In genomic region chr20:44589522-44589921, GRCh38 we compare ENCODE assay signal across 23 cellular contexts. TPM values are rescaled to one million over a fixed set of nuclear protein-coding genes. Genes with fewer than 3 reads are reported as not detected.
DNase-seq lines count a peak whose midpoint lies in the region; ATAC-seq, FAIRE-seq and TF ChIP-seq lines count a peak whose summit lies in the region.
"Had no signal": no experiment of that assay in that cellular context is flagged by ENCODE, and none has a peak within 500 bp of the region (broad histone marks: within the 10 kb centered on the region; RNA-seq: fewer than 3 reads in every experiment).

No MANE protein-coding gene starts in this region.

- H4K20me1 ChIP-seq in HepG2 (ENCODE audit: insufficient read depth, low read length) = no peaks in the 10 kb centered on the region
- no peaks in the 10 kb centered on the region for H4K20me1 ChIP-seq in astrocyte (ENCODE audit: insufficient read depth, low read length)

- no peaks in the 10 kb centered on the region for H3K9me3 Mint-ChIP-seq in astrocyte (ENCODE audit: unreplicated experiment)
- peaks cover 0 to 4% (median 0%) of the 10 kb centered on the region in 7 donors for H3K9me3 Mint-ChIP-seq in naive B cell
- H3K9me3 Mint-ChIP-seq in stimulated activated naive B cell treated with anti-CD40 and anti-IgM and Interleukin-4, amounts not matched to agents 10 μg/mL and 1 μg/mL and 100 μg/mL, for 72 hours = peaks cover 0 to 5% of the 10 kb centered on the region in 2 donors
- H3K9me3 Mint-ChIP-seq: CD8-positive, alpha-beta memory T cell had no signal

- H3K4me3 Mint-ChIP-seq in astrocyte (ENCODE audit: unreplicated experiment) (no peak overlapping the region), naive B cell (peak overlapping the region in 6 of 8 donors; percentile 3 to 52 (median 23))
- H3K4me3 Mint-ChIP-seq in stimulated activated naive B cell treated with anti-CD40 and anti-IgM and Interleukin-4, amounts not matched to agents 10 μg/mL and 1 μg/mL and 100 μg/mL, for 72 hours = no peak overlapping the region
- H3K4me3 Mint-ChIP-seq: CD8-positive, alpha-beta memory T cell had no signal

- H3K4me1 ChIP-seq in HepG2 (ENCODE audit: insufficient read depth, low read length) (peaks cover 11% of the 10 kb centered on the region), right lobe of liver (no peaks in the 10 kb centered on the region), astrocyte (ENCODE audit: insufficient read depth, low read length) (peaks cover 11% of the 10 kb centered on the region)

- H3K36me3 Mint-ChIP-seq in astrocyte (ENCODE audit: low read depth, unreplicated experiment) = peaks cover 21% of the 10 kb centered on the region
- H3K36me3 Mint-ChIP-seq in naive B cell = peaks cover 10 to 27% of the 10 kb centered on the region in 2 donors
- peaks cover 41 to 67% of the 10 kb centered on the region in 2 donors for H3K36me3 Mint-ChIP-seq in stimulated activated naive B cell treated with anti-CD40 and anti-IgM and Interleukin-4, amounts not matched to agents 10 μg/mL and 1 μg/mL and 100 μg/mL, for 72 hours
- H3K36me3 Mint-ChIP-seq: CD8-positive, alpha-beta memory T cell had no signal

- H3K27ac ChIP-seq in HepG2 (ENCODE audit: extremely low read length, insufficient read depth, low read length) (no peak overlapping the region), right lobe of liver (no peak overlapping the region), astrocyte (ENCODE audit: low read depth, low read length) (no peak overlapping the region), caudate nucleus (ENCODE audit: low read depth, low read length) (no peak overlapping the region)
- H3K27ac ChIP-seq: C4-2B, PC-9, RWPE1 had no signal

- in situ Hi-C loops in HepG2 (cut with HindIII; ENCODE audit: extremely low pct_ligation_motif_present, low pct_unique_long_range_greater_than_20kb) = no loop called here

- no peak for TF ChIP-seq CTCF in HepG2 (CRISPR knock-in tag; IDR thresholded peaks at IDR 0.05)
- TF ChIP-seq CTCF in right lobe of liver (IDR thresholded peaks at IDR 0.05) = no peak
- TF ChIP-seq CTCF in astrocyte (IDR thresholded peaks at IDR 0.05; ENCODE audit: insufficient read depth, low read depth, low read length) = no peak

- no peak overlapping the region for H3K27ac Mint-ChIP-seq in astrocyte (ENCODE audit: unreplicated experiment)
- H3K27ac Mint-ChIP-seq in naive B cell = peak overlapping the region in 5 of 6 donors; percentile 72 to 95 (median 74)
- H3K27ac Mint-ChIP-seq in stimulated activated naive B cell treated with anti-CD40 and anti-IgM and Interleukin-4, amounts not matched to agents 10 μg/mL and 1 μg/mL and 100 μg/mL, for 72 hours = peak overlapping the region; percentile 27
- H3K27ac Mint-ChIP-seq: CD8-positive, alpha-beta memory T cell had no signal

- CTCF ChIA-PET in HepG2 (lab: Yijun Ruan, JAX; ENCODE audit: low intra/inter-chr PET ratio, low total read pairs) = no interaction called here

- intact Hi-C loops in HepG2 (cut with micrococcal nuclease; ENCODE audit: unreplicated experiment) (no loop called here), right lobe of liver (cut with DNase I) (no loop called here)

- TF ChIP-seq EP300 in HepG2 (IDR thresholded peaks at IDR 0.05; ENCODE audit: low read depth in 2 of 2, low read length in 2 of 2) (no peak), HepG2 (CRISPR knock-in tag; IDR thresholded peaks at IDR 0.05; ENCODE audit: borderline replicate concordance) (no peak)

- BruUV-seq in HepG2 (replicated peaks; lab: Mats Ljungman, UMichigan) = no TSS peak

- no peak for TF ChIP-seq RAD21 in HepG2 (CRISPR knock-in tag; IDR thresholded peaks at IDR 0.05)

- peaks cover 4 to 14% of the 10 kb centered on the region in 2 experiments; a peak in 4 of 5 replicates for H3K36me3 ChIP-seq in HepG2 (replicated peaks in 1 of 2; ENCODE audit: control insufficient read depth in 1 of 2, insufficient read depth in 2 of 2, low read length in 2 of 2)
- H3K36me3 ChIP-seq in right lobe of liver = peaks cover 0 to 7% (median 0%) of the 10 kb centered on the region in 4 donors
- H3K36me3 ChIP-seq in astrocyte (ENCODE audit: insufficient read depth, low read length) = no peaks in the 10 kb centered on the region

- H3K27me3 Mint-ChIP-seq in astrocyte (ENCODE audit: low read depth, unreplicated experiment) (no peaks in the 10 kb centered on the region), naive B cell (no peaks in the 10 kb centered on the region)
- H3K27me3 Mint-ChIP-seq in stimulated activated naive B cell treated with anti-CD40 and anti-IgM and Interleukin-4, amounts not matched to agents 10 μg/mL and 1 μg/mL and 100 μg/mL, for 72 hours = no peaks in the 10 kb centered on the region
- H3K27me3 Mint-ChIP-seq: CD8-positive, alpha-beta memory T cell had no signal

- H3K9ac ChIP-seq in HepG2 (ENCODE audit: insufficient read depth, low read depth, low read length) (no peak overlapping the region), astrocyte (ENCODE audit: low read length) (no peak overlapping the region)

- H3K27me3 ChIP-seq in HepG2 (ENCODE audit: control insufficient read depth in 1 of 2, insufficient read depth in 2 of 2, low read length in 2 of 2) (no peaks in the 10 kb centered on the region), right lobe of liver (no peaks in the 10 kb centered on the region), astrocyte (ENCODE audit: insufficient read depth, low read length) (no peaks in the 10 kb centered on the region)

- no peak for FAIRE-seq in HepG2 (lab: Jason Lieb, UNC)
- no peak for FAIRE-seq in astrocyte (lab: Jason Lieb, UNC)
- FAIRE-seq: GM12892 had no signal

- H3K79me2 ChIP-seq in HepG2 (ENCODE audit: insufficient read depth, low read length) (no peaks in the 10 kb centered on the region), astrocyte (ENCODE audit: insufficient read depth, low read length) (peaks cover 3% of the 10 kb centered on the region)

- no peak for ATAC-seq in HepG2
- ATAC-seq in right lobe of liver = no peak
- ATAC-seq in naive B cell (ENCODE audit: low read depth in 2 of 2) = no peak
- ATAC-seq in stimulated activated naive B cell treated with anti-CD40 and anti-IgM and Interleukin-4, amounts not matched to agents 10 μg/mL and 1 μg/mL and 100 μg/mL, for 72 hours (replicated peaks) = no peak

- no peak overlapping the region for H3K4me3 ChIP-seq in HepG2 (replicated peaks in 1 of 3; ENCODE audit: insufficient read depth in 1 of 3, low read depth in 2 of 3, low read length in 3 of 3)
- no peak overlapping the region for H3K4me3 ChIP-seq in right lobe of liver
- no peak overlapping the region for H3K4me3 ChIP-seq in astrocyte (ENCODE audit: insufficient read depth, low read depth, low read length)
- H3K4me3 ChIP-seq: PC-9 had no signal

- POLR2A ChIA-PET in HepG2 (lab: Yijun Ruan, JAX) = no interaction called here

- H2AFZ ChIP-seq in HepG2 (ENCODE audit: low read length) (no peak overlapping the region), astrocyte (ENCODE audit: low read depth, low read length) (no peak overlapping the region)
- H2AFZ ChIP-seq: PC-9 had no signal

- TF ChIP-seq POLR2A in HepG2 (IDR thresholded peaks at IDR 0.05; ENCODE audit: insufficient read depth in 1 of 2, low read depth in 2 of 2, low read length in 2 of 2) (no peak), right lobe of liver (IDR thresholded peaks at IDR 0.05) (no peak)

- H3K4me2 ChIP-seq in HepG2 (ENCODE audit: low read depth, low read length) (no peak overlapping the region), astrocyte (ENCODE audit: low read length) (peak overlapping the region; percentile 37)
- H3K4me2 ChIP-seq: PC-9 had no signal

- H3K4me1 Mint-ChIP-seq in astrocyte (ENCODE audit: low read depth, unreplicated experiment) (peaks cover 13% of the 10 kb centered on the region), naive B cell (peaks cover 75 to 94% (median 91%) of the 10 kb centered on the region in 3 donors)
- H3K4me1 Mint-ChIP-seq in stimulated activated naive B cell treated with anti-CD40 and anti-IgM and Interleukin-4, amounts not matched to agents 10 μg/mL and 1 μg/mL and 100 μg/mL, for 72 hours = peaks cover 41 to 57% of the 10 kb centered on the region in 2 donors
- H3K4me1 Mint-ChIP-seq: CD8-positive, alpha-beta memory T cell had no signal

- H3K9me3 ChIP-seq in HepG2 (ENCODE audit: low read length) (no peaks in the 10 kb centered on the region), right lobe of liver (no peaks in the 10 kb centered on the region), astrocyte (ENCODE audit: insufficient read depth, low read depth, low read length) (no peaks in the 10 kb centered on the region)

- 89% methylated on average over 4 of the region's 4 CpGs for WGBS in HepG2 (ENCODE audit: low lambda C conversion rate)
- 90% methylated on average over 4 of the region's 4 CpGs for WGBS in right lobe of liver (ENCODE audit: insufficient coverage, low coverage, low lambda C conversion rate, missing lambda C conversion rate)

- DNase-seq in HepG2 (ENCODE audit: low spot score) (no peak), right lobe of liver (no peak), astrocyte (ENCODE audit: low read depth) (peak; percentile 48), naive B cell (no peak), caudate nucleus (lab: John Stamatoyannopoulos, UW) (no peak), islet precursor cell (no peak), hippocampal formation (lab: John Stamatoyannopoulos, UW) (no peak)
- no peak for DNase-seq in stimulated activated naive B cell treated with anti-CD40 and anti-IgM and Interleukin-4, amounts not matched to agents 10 μg/mL and 1 μg/mL and 100 μg/mL, for 72 hours
- DNase-seq: 8988T; AML-193; Calu3; CD8-positive, alpha-beta memory T cell; DMS153; GOT3; HCEC 1CT; Kasumi-1; NCI-H1694 treated with DMSO at 0.1 percent for 48 hours; NCI-H2081 treated with DMSO at 0.1 percent for 48 hours; NCI-H524 treated with DMSO at 0.1 percent for 48 hours; PC-9 had no signal

RNA-seq across cellular contexts. Expression of gene PKIG, which starts 7.1 kb away (rescaled TPM):
- 44.5 and 47.6 TPM in 2 replicates for total RNA-seq in HepG2 (2016; rRNA removed; fragmentation: Illumina TruSeq; extraction: Trizol)
- 153 and 165 TPM in 2 replicates for total RNA-seq in HepG2 (2016; cell fraction: cytosol; rRNA removed; fragmentation: Illumina TruSeq; extraction: Trizol; ENCODE audit: low read depth)
- total RNA-seq in HepG2 (2016; cell fraction: insoluble cytoplasmic fraction; rRNA removed; fragmentation: Illumina TruSeq; extraction: Trizol) = 46.5 and 47.5 TPM in 2 replicates
- total RNA-seq in HepG2 (2016; cell fraction: membrane; rRNA removed; fragmentation: Illumina TruSeq; extraction: Trizol) = 152 and 172 TPM in 2 replicates
- total RNA-seq in HepG2 (2016; cell fraction: nucleus; rRNA removed; fragmentation: Illumina TruSeq; extraction: Trizol) = 15.9 and 17.5 TPM in 2 replicates
- polyA plus RNA-seq in HepG2 (2011; rRNA removed) = 30.8 and 31.0 TPM in 2 replicates
- 38.5 and 44.2 TPM in 2 replicates for polyA plus RNA-seq in HepG2 (2011; cell fraction: cytosol; rRNA removed)
- polyA plus RNA-seq in HepG2 (2011; cell fraction: nucleus; rRNA removed) = 16.9 and 18.1 TPM in 2 replicates
- 31.8 and 34.8 TPM in 2 replicates for polyA plus RNA-seq in HepG2 (2012)
- polyA plus RNA-seq in HepG2 (2016; cell fraction: cytosol; fragmentation: Illumina TruSeq; extraction: Trizol; ENCODE audit: low read depth) = 204 and 234 TPM in 2 replicates
- 54.1 and 61.3 TPM in 2 replicates for polyA plus RNA-seq in HepG2 (2016; cell fraction: insoluble cytoplasmic fraction; fragmentation: Illumina TruSeq; extraction: Trizol; ENCODE audit: low read depth)
- polyA plus RNA-seq in HepG2 (2016; cell fraction: membrane; fragmentation: Illumina TruSeq; extraction: Trizol; ENCODE audit: low read depth) = 173 and 198 TPM in 2 replicates
- 31.1 and 35.7 TPM in 2 replicates for polyA plus RNA-seq in HepG2 (2016; cell fraction: nucleus; fragmentation: Illumina TruSeq; extraction: Trizol; ENCODE audit: insufficient read depth, low read depth)
- 5.9 and 22.6 TPM in 2 replicates for polyA minus RNA-seq in HepG2 (2011; rRNA and poly(A)+ RNA removed; ENCODE audit: low replicate concordance)
- 13.4 and 14.9 TPM in 2 replicates for polyA minus RNA-seq in HepG2 (2011; cell fraction: cytosol; rRNA and poly(A)+ RNA removed)
- 9.3 and 9.9 TPM in 2 replicates for polyA minus RNA-seq in HepG2 (2011; cell fraction: nucleus; rRNA and poly(A)+ RNA removed)
- total RNA-seq in right lobe of liver = 10 to 100 TPM; 11.7 to 31.7 (median 21.8) TPM
- total RNA-seq in astrocyte = 27.8 and 30.1 TPM in 2 replicates
- polyA plus RNA-seq in naive B cell (ENCODE audit: low read depth in 6 of 6) = 100 to 1,000 TPM in 4 of 6 donors, 10 to 100 TPM in 2; 74.7 to 219 (median 103) TPM

Comparison
In these comparisons a context has a peak if more than half of its experiments do, and no peak if none do; other contexts are left out.
1. H3K4me3 Mint-ChIP-seq: peak in naive B cell (6 of 8); none in astrocyte (single experiment) and stimulated activated naive B cell treated with anti-CD40 and anti-IgM and Interleukin-4, amounts not matched to agents 10 μg/mL and 1 μg/mL and 100 μg/mL, for 72 hours (0 of 2).